Comparison of ENCODE assay signal across 18 cellular contexts in the genomic region with DNA sequence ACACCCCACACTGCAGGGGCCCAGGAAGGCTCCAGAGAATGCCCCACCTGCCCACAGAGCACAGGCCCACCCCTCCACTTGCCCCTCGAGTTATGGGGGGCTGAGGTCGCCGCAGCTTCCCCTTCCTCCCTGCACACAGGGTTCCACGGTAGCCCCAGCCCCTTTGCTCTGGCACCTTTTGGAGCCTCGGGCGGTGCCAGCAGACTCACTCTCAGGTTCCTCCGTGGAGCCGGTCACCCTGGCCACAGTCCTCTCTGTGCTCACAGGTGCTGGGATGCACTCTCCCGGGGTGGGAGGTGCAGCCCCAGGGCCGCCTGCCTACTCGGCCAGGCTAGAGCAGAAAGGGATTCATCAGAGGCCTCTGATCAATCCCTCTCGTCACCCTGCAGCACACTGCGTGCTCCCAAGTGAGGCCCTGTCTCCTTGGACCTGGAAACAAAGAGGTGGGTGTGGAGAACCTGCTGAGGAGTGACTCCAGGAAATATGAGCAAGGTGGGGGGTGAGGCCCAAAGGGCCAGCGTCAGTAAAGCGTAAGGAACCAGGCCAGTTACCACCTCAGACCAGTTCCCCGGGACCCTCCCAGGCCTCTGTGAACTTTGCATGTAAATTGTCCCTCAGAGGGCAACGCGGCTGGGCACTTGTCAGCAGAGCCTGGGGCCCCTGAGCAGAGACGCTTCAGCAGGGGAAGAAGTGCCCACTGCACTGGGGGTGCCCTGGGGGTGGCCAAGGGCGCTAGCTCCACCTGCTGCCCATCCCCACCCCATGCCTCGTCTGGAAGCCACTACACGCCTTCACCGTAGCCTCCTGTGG.
DNase-seq lines count a peak whose midpoint lies in the region; ATAC-seq, FAIRE-seq and TF ChIP-seq lines count a peak whose summit lies in the region.
"Had no signal": no experiment of that assay in that cellular context is flagged by ENCODE, and none has a peak within 500 bp of the region (broad histone marks: within the 10 kb centered on the region; RNA-seq: fewer than 3 reads in every experiment).

No MANE protein-coding gene starts in this region.

- H2AFZ ChIP-seq in GM23338: no peak overlapping the region
- no peak overlapping the region for H2AFZ ChIP-seq in H9 (ENCODE audit: low read length)
- no peak overlapping the region for H2AFZ ChIP-seq in H1 (ENCODE audit: low read length)

- H3K36me3 Mint-ChIP-seq in GM23338 (ENCODE audit: low read depth) (no peaks in the 10 kb centered on the region), H9 (ENCODE audit: insufficient read depth in 1 of 3, low read depth in 3 of 3) (no peaks in the 10 kb centered on the region)
- no peaks in the 10 kb centered on the region for H3K36me3 Mint-ChIP-seq in activated CD4-positive, alpha-beta memory T cell treated with anti-CD3 and anti-CD28 coated beads for 36 hours
- H3K36me3 Mint-ChIP-seq: CD8-positive, alpha-beta memory T cell had no signal

- H2BK20ac ChIP-seq in H9 (ENCODE audit: low read depth, low read length, poor library complexity, severe bottlenecking): no peak overlapping the region
- peak overlapping the region; percentile 61; the same call in 1 of the 2 replicates for H2BK20ac ChIP-seq in H1 (ENCODE audit: low read length)

- H3K27me3 ChIP-seq in GM23338 (ENCODE audit: insufficient read depth) (no peaks in the 10 kb centered on the region), H9 (ENCODE audit: insufficient read depth, low read length) (no peaks in the 10 kb centered on the region), H1 (replicated peaks in 1 of 4; ENCODE audit: control insufficient read depth in 3 of 4, extremely low read depth in 1 of 4, insufficient read depth in 3 of 4, low read length in 3 of 4) (peaks cover 0 to 8% (median 0%) of the 10 kb centered on the region in 4 experiments; a peak in 3 of 7 replicates)
- H3K27me3 ChIP-seq: BLaER1 had no signal

- H3K4me1 ChIP-seq in GM23338 (ENCODE audit: insufficient read depth): no peaks in the 10 kb centered on the region
- H3K4me1 ChIP-seq in H9 (ENCODE audit: insufficient read depth, low read length): no peaks in the 10 kb centered on the region; the same call in 1 of the 2 replicates
- peaks cover 4 to 21% (median 18%) of the 10 kb centered on the region in 4 experiments for H3K4me1 ChIP-seq in H1 (replicated peaks in 1 of 4; ENCODE audit: control insufficient read depth in 3 of 4, insufficient read depth in 4 of 4, low read length in 3 of 4)

- H2AK5ac ChIP-seq in H9 (ENCODE audit: insufficient read length, low read length): no peak overlapping the region
- H2AK5ac ChIP-seq in H1 (ENCODE audit: low read depth, low read length): no peak overlapping the region; the same call in 1 of the 2 replicates

- H3K9me3 ChIP-seq in H9 (ENCODE audit: control insufficient read depth, low read depth, low read length) (no peaks in the 10 kb centered on the region), H1 (ENCODE audit: insufficient read depth in 2 of 2, low read depth in 1 of 2, low read length in 1 of 2) (no peaks in the 10 kb centered on the region)
- H3K9me3 ChIP-seq: BLaER1 had no signal

- CTCF ChIA-PET in H1 (lab: Charles Lee; ENCODE audit: partially characterized antibody): interaction anchor here (0.7 to 1.2 kb wide), 3 partner anchors 21 to 159 kb away, joined by 3 read pairs; no protein-coding TSS in a partner anchor
- CTCF ChIA-PET in activated CD4-positive, alpha-beta memory T cell treated with anti-CD3 and anti-CD28 coated beads for 36 hours (lab: Charles Lee): no interaction called here

- H3K23ac ChIP-seq in H9 (ENCODE audit: insufficient read length, low read depth, low read length) (no peak overlapping the region), H1 (ENCODE audit: insufficient read length) (no peak overlapping the region)

- no peaks in the 10 kb centered on the region for H3F3A ChIP-seq in GM23338 (replicated peaks; ENCODE audit: low read depth)

- H2BK120ac ChIP-seq in H9 (ENCODE audit: low read depth, low read length, poor library complexity, severe bottlenecking) (no peak overlapping the region), H1 (replicated peaks; ENCODE audit: low read depth, low read length) (no peak overlapping the region)

- H3K79me2 ChIP-seq in GM23338 (replicated peaks; ENCODE audit: insufficient read depth) (no peaks in the 10 kb centered on the region), H9 (ENCODE audit: insufficient read depth, low read length) (no peaks in the 10 kb centered on the region), H1 (ENCODE audit: control insufficient read depth in 1 of 2, insufficient read depth in 2 of 2, low read length in 2 of 2) (no peaks in the 10 kb centered on the region)

- no peak overlapping the region for H3K4me2 ChIP-seq in GM23338
- H3K4me2 ChIP-seq in H9 (ENCODE audit: insufficient read depth, insufficient read length, low read length): no peak overlapping the region
- H3K4me2 ChIP-seq in H1 (ENCODE audit: insufficient read depth in 1 of 2, low read depth in 2 of 2, low read length in 2 of 2): no peak overlapping the region
- H3K4me2 ChIP-seq: BLaER1 had no signal

- H2BK12ac ChIP-seq in H9 (ENCODE audit: insufficient read length, low read depth, low read length): no peak overlapping the region
- 0 out of 2 replicates have a peak overlapping the region, but pooled peaks have one; percentile 62 for H2BK12ac ChIP-seq in H1 (ENCODE audit: low read depth, low read length)

- FAIRE-seq in H1 (lab: Jason Lieb, UNC) (no peak), urothelium cell line (lab: Jason Lieb, UNC) (no peak)
- FAIRE-seq: K562 had no signal

- no peak overlapping the region for H4K5ac ChIP-seq in H9 (ENCODE audit: insufficient read length, low read depth, low read length)
- no peak overlapping the region for H4K5ac ChIP-seq in H1 (ENCODE audit: insufficient read length, low read depth, low read length)

- no peak for TF ChIP-seq POLR2A in H1 (IDR thresholded peaks at IDR 0.05; ENCODE audit: control extremely low read depth in 1 of 2, low read depth in 2 of 2, low read length in 2 of 2)

- H3K9me2 ChIP-seq in GM23338 (ENCODE audit: insufficient read depth): no peaks in the 10 kb centered on the region

- TF ChIP-seq RAD21 in H1 (IDR thresholded peaks at IDR 0.05 in 1 of 2, conservative IDR thresholded peaks at IDR 0.05 in 1 of 2; ENCODE audit: low read depth in 2 of 2, low read length in 2 of 2): peak; percentile 45 to 52

- H3K9ac ChIP-seq in H9 (ENCODE audit: extremely low read depth, insufficient read length, low read length) (no peak overlapping the region), H1 (replicated peaks in 1 of 4; ENCODE audit: extremely low read depth in 1 of 4, low read depth in 3 of 4, low read length in 3 of 4) (no peak overlapping the region)
- H3K9ac ChIP-seq: BLaER1 had no signal

- H3K4me1 Mint-ChIP-seq in GM23338: peaks cover 29% of the 10 kb centered on the region
- peaks cover 12 to 29% of the 10 kb centered on the region in 2 experiments for H3K4me1 Mint-ChIP-seq in H9
- no peaks in the 10 kb centered on the region for H3K4me1 Mint-ChIP-seq in activated CD4-positive, alpha-beta memory T cell treated with anti-CD3 and anti-CD28 coated beads for 36 hours (ENCODE audit: low read depth)
- H3K4me1 Mint-ChIP-seq: CD8-positive, alpha-beta memory T cell had no signal

- POLR2A ChIA-PET in H1 (lab: Charles Lee; ENCODE audit: partially characterized antibody): no interaction called here
- POLR2A ChIA-PET in activated CD4-positive, alpha-beta memory T cell treated with anti-CD3 and anti-CD28 coated beads for 36 hours (lab: Charles Lee): no interaction called here

- no peaks in the 10 kb centered on the region for H3K23me2 ChIP-seq in H9 (ENCODE audit: insufficient read length, low read depth, low read length, poor library complexity, severe bottlenecking)
- H3K23me2 ChIP-seq in H1 (ENCODE audit: low read depth, low read length): no peaks in the 10 kb centered on the region

- TF ChIP-seq EP300 in H1 (IDR thresholded peaks at IDR 0.05; ENCODE audit: borderline replicate concordance in 1 of 2, low read depth in 2 of 2, low read length in 2 of 2): no peak

- H3K4ac ChIP-seq in H9 (ENCODE audit: low read depth, low read length) (no peak overlapping the region), H1 (replicated peaks; ENCODE audit: insufficient read length, low read depth, low read length) (no peak overlapping the region)

- TF ChIP-seq CTCF in GM23338 (conservative IDR thresholded peaks at IDR 0.05; ENCODE audit: low read depth in 2 of 2) (peak in 1 of 2 experiments; percentile 48; a peak in 2 of 4 replicates), H9 (conservative IDR thresholded peaks at IDR 0.05) (peak; percentile 28; the same call in 2 of the 3 replicates), H1 (IDR thresholded peaks at IDR 0.05; ENCODE audit: control extremely low read depth in 1 of 3, insufficient read depth in 1 of 3, low read depth in 1 of 3, low read length in 3 of 3) (peak in 1 of 3 experiments; percentile 22; a peak in 2 of 4 replicates)

- H4K20me1 ChIP-seq in GM23338 (replicated peaks; ENCODE audit: insufficient read depth): no peaks in the 10 kb centered on the region
- H4K20me1 ChIP-seq in H9 (ENCODE audit: control insufficient read depth, insufficient read depth, insufficient read length): no peaks in the 10 kb centered on the region
- H4K20me1 ChIP-seq in H1 (replicated peaks in 1 of 2; ENCODE audit: control insufficient read depth in 1 of 2, insufficient read depth in 2 of 2, low read length in 2 of 2): no peaks in the 10 kb centered on the region
- H4K20me1 ChIP-seq: BLaER1 had no signal

- H2BK5ac ChIP-seq in H9 (ENCODE audit: insufficient read length, low read length): no peak overlapping the region
- no peak overlapping the region; the same call in 1 of the 2 replicates for H2BK5ac ChIP-seq in H1 (ENCODE audit: low read depth, low read length)

- H2BK15ac ChIP-seq in H9 (ENCODE audit: low read depth, low read length) (no peak overlapping the region), H1 (ENCODE audit: low read length) (peak overlapping the region; percentile 88; the same call in 1 of the 2 replicates)

- no peak overlapping the region for H4K91ac ChIP-seq in H9 (ENCODE audit: insufficient read length, low read depth, low read length)
- H4K91ac ChIP-seq in H1 (replicated peaks; ENCODE audit: insufficient read length, low read length): peak overlapping the region; percentile 56

- no peak overlapping the region for H3T11ph ChIP-seq in H9 (ENCODE audit: low read length)

- H3K9me3 Mint-ChIP-seq in GM23338 (no peaks in the 10 kb centered on the region), H9 (no peaks in the 10 kb centered on the region; a peak in 1 of 5 replicates)
- H3K9me3 Mint-ChIP-seq in activated CD4-positive, alpha-beta memory T cell treated with anti-CD3 and anti-CD28 coated beads for 36 hours: no peaks in the 10 kb centered on the region
- H3K9me3 Mint-ChIP-seq: CD8-positive, alpha-beta memory T cell had no signal

- H3K14ac ChIP-seq in H9 (ENCODE audit: insufficient read depth, low read length) (no peak overlapping the region; the same call in 1 of the 2 replicates), H1 (ENCODE audit: insufficient read length) (no peak overlapping the region)

- no peak overlapping the region for H3K56ac ChIP-seq in H9 (ENCODE audit: insufficient read length, low read depth, low read length)
- H3K56ac ChIP-seq in H1 (replicated peaks; ENCODE audit: insufficient read length, low read depth, low read length): peak overlapping the region; percentile 18

- no peak overlapping the region for H3K4me3 Mint-ChIP-seq in GM23338
- no peak overlapping the region for H3K4me3 Mint-ChIP-seq in H9
- no peak overlapping the region for H3K4me3 Mint-ChIP-seq in activated CD4-positive, alpha-beta memory T cell treated with anti-CD3 and anti-CD28 coated beads for 36 hours
- H3K4me3 Mint-ChIP-seq: CD8-positive, alpha-beta memory T cell; HFFc6 had no signal

- H4K8ac ChIP-seq in H9 (replicated peaks; ENCODE audit: insufficient read length, low read depth, low read length) (no peak overlapping the region), H1 (ENCODE audit: extremely low read depth, insufficient read depth, low read length) (0 out of 2 replicates have a peak overlapping the region, but pooled peaks have one; percentile 65)

- no peak overlapping the region for H3K18ac ChIP-seq in H9 (ENCODE audit: insufficient read length, low read depth, low read length)
- H3K18ac ChIP-seq in H1 (ENCODE audit: extremely low read depth, low read length): peak overlapping the region; percentile 38

- no CpG with 5 or more reads among the region's 23 CpGs for WGBS in H9 (ENCODE audit: extremely low coverage, insufficient read length, low lambda C conversion rate)
- 79% methylated on average over 20 of the region's 23 CpGs; no CpG with 5 or more reads in 1 of the 2 experiments for WGBS in H1 (ENCODE audit: extremely low coverage in 1 of 2, insufficient coverage in 1 of 2, insufficient read length in 1 of 2, insufficient replicate concordance in 2 of 2, low coverage in 1 of 2, low lambda C conversion rate in 2 of 2, missing lambda C conversion rate in 1 of 2), 2 experiments

- peaks cover 11% of the 10 kb centered on the region for H3K27me3 Mint-ChIP-seq in GM23338 (ENCODE audit: insufficient read depth, low read depth, poor library complexity)
- H3K27me3 Mint-ChIP-seq in H9 (ENCODE audit: low read depth): peaks cover 8% of the 10 kb centered on the region
- H3K27me3 Mint-ChIP-seq in activated CD4-positive, alpha-beta memory T cell treated with anti-CD3 and anti-CD28 coated beads for 36 hours: peaks cover 6% of the 10 kb centered on the region

- H3K27ac ChIP-seq in GM23338 (ENCODE audit: low read depth) (no peak overlapping the region), H9 (ENCODE audit: insufficient read length, low read depth, low read length) (no peak overlapping the region), H1 (ENCODE audit: low read depth, low read length) (no peak overlapping the region)
- H3K27ac ChIP-seq: BLaER1, HL-60 had no signal

- peak; percentile 29 for ATAC-seq in GM23338
- ATAC-seq: K562, Panc1 had no signal

- H3K79me1 ChIP-seq in H9 (ENCODE audit: insufficient read depth, low read depth, low read length, poor library complexity, severe bottlenecking) (no peaks in the 10 kb centered on the region), H1 (ENCODE audit: low read depth, low read length) (no peaks in the 10 kb centered on the region)

- DNase-seq in GM23338 (ENCODE audit: low spot score): no peak
- no peak for DNase-seq in H9
- DNase-seq in H1 (ENCODE audit: low read depth in 1 of 2, low spot score in 2 of 2): no peak
- peak; percentile 56 for DNase-seq in mucosa of gallbladder (ENCODE audit: low spot score)
- DNase-seq in foreskin melanocyte: no peak
- no peak for DNase-seq in urothelium cell line (ENCODE audit: low spot score)
- DNase-seq in activated CD4-positive, alpha-beta memory T cell treated with anti-CD3 and anti-CD28 coated beads for 36 hours: no peak
- DNase-seq in NCI-H524 treated with DMSO at 0.1 percent for 48 hours (lab: John Stamatoyannopoulos, UW): no peak
- DNase-seq: HFFc6, NCI-H1048, NCI-H2107, NCI-H226, NCI-H748 treated with DMSO at 0.1 percent for 48 hours had no signal

- intact Hi-C loops in activated CD4-positive, alpha-beta memory T cell treated with anti-CD3 and anti-CD28 coated beads for 36 hours (cut with micrococcal nuclease): no loop called here

- no peak overlapping the region for H3K4me3 ChIP-seq in GM23338
- no peak overlapping the region for H3K4me3 ChIP-seq in H1 (ENCODE audit: extremely low read depth in 1 of 4, insufficient read depth in 2 of 4, low read depth in 3 of 4, low read length in 4 of 4)
- H3K4me3 ChIP-seq: BLaER1, K562 had no signal

- H3K27ac Mint-ChIP-seq in GM23338: no peak overlapping the region
- H3K27ac Mint-ChIP-seq in H9: no peak overlapping the region
- H3K27ac Mint-ChIP-seq in activated CD4-positive, alpha-beta memory T cell treated with anti-CD3 and anti-CD28 coated beads for 36 hours: no peak overlapping the region
- H3K27ac Mint-ChIP-seq: CD8-positive, alpha-beta memory T cell; HFFc6 had no signal

- no peaks in the 10 kb centered on the region for H3K36me3 ChIP-seq in GM23338 (ENCODE audit: insufficient read depth)
- H3K36me3 ChIP-seq in H1 (ENCODE audit: control insufficient read depth in 2 of 4, insufficient read depth in 4 of 4, low read length in 3 of 4): no peaks in the 10 kb centered on the region
- H3K36me3 ChIP-seq: BLaER1 had no signal
